ENCODE assay signal across 14 cellular contexts in the genomic region with DNA sequence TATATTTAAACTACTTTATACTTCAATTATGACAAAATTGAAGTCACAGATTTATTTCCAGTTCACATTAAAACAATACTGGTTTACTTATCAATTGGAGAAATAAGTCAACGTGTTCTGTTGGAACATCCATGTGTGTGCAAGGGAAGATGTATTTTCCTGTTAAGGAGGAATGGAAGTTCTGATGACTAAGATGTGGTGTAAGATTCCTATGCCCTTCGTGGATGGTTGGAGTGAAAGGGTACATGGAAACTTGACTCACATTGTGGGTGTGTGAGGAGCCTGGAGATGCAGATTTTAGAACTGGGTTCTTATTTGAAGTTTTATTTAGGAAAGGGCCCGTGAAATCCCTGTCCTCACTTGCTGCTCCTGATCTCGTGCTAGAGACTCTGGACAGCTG.
"Had no signal": no experiment of that assay in that cellular context is flagged by ENCODE, and none has a peak within 500 bp of the region (broad histone marks: within the 10 kb centered on the region; RNA-seq: fewer than 3 reads in every experiment).

No MANE protein-coding gene starts in this region.

- DNase-seq: activated CD4-positive, alpha-beta T cell treated with anti-CD3 and anti-CD28 coated beads, Interleukin-2, amount 50 U/mL, for 4 hours; activated CD4-positive, CD25-positive, alpha-beta regulatory T cell treated with anti-CD3 and anti-CD28 coated beads, Interleukin-2, amount 50 U/mL, for 72 hours; activated T-cell treated with anti-CD3 and anti-CD28 coated beads, Interleukin-2, amount 50 U/mL, for 1 hour; anterior cingulate cortex; kidney glomerular epithelial cell; naive thymus-derived CD4-positive, alpha-beta T cell; posterior cingulate gyrus; right cardiac atrium; substantia nigra; SW 1271 had no signal

- H3K27ac Mint-ChIP-seq: naive thymus-derived CD4-positive, alpha-beta T cell; stimulated activated effector memory CD8-positive, alpha-beta T cell treated with anti-CD3 and anti-CD28 coated beads, Interleukin-12 subunit alpha, Interleukin-12 subunit beta, amount 100 ng/mL, for 72 hours; T-helper 2 cell treated with Interferon-gamma antibody and Interleukin-4, amounts not matched to agents 5 μg/mL and 100 μg/mL, for 36 hours; type B pancreatic cell had no signal

- H3K36me3 Mint-ChIP-seq: activated naive CD4-positive, alpha-beta T cell treated with anti-CD3 and anti-CD28 coated beads, Interleukin-2, amount 50 U/mL, for 72 hours; naive thymus-derived CD4-positive, alpha-beta T cell; stimulated activated effector memory CD8-positive, alpha-beta T cell treated with anti-CD3 and anti-CD28 coated beads, Interleukin-12 subunit alpha, Interleukin-12 subunit beta, amount 100 ng/mL, for 72 hours; type B pancreatic cell had no signal

- H3K4me1 Mint-ChIP-seq: naive thymus-derived CD4-positive, alpha-beta T cell; stimulated activated effector memory CD8-positive, alpha-beta T cell treated with anti-CD3 and anti-CD28 coated beads, Interleukin-12 subunit alpha, Interleukin-12 subunit beta, amount 100 ng/mL, for 72 hours had no signal

- H3K4me3 Mint-ChIP-seq: naive thymus-derived CD4-positive, alpha-beta T cell; stimulated activated effector memory CD8-positive, alpha-beta T cell treated with anti-CD3 and anti-CD28 coated beads, Interleukin-12 subunit alpha, Interleukin-12 subunit beta, amount 100 ng/mL, for 72 hours; T-helper 2 cell treated with Interferon-gamma antibody and Interleukin-4, amounts not matched to agents 5 μg/mL and 100 μg/mL, for 36 hours; type B pancreatic cell had no signal

- ATAC-seq: activated naive CD4-positive, alpha-beta T cell treated with anti-CD3 and anti-CD28 coated beads, Interleukin-2, amount 50 U/mL, for 72 hours; naive thymus-derived CD4-positive, alpha-beta T cell; right cardiac atrium; stimulated activated effector memory CD8-positive, alpha-beta T cell treated with anti-CD3 and anti-CD28 coated beads, Interleukin-12 subunit alpha, Interleukin-12 subunit beta, amount 100 ng/mL, for 72 hours had no signal

- H3K9me3 Mint-ChIP-seq: activated naive CD4-positive, alpha-beta T cell treated with anti-CD3 and anti-CD28 coated beads, Interleukin-2, amount 50 U/mL, for 72 hours; stimulated activated effector memory CD8-positive, alpha-beta T cell treated with anti-CD3 and anti-CD28 coated beads, Interleukin-12 subunit alpha, Interleukin-12 subunit beta, amount 100 ng/mL, for 72 hours; type B pancreatic cell had no signal

- H3K27me3 Mint-ChIP-seq: naive thymus-derived CD4-positive, alpha-beta T cell; type B pancreatic cell had no signal
